In the genomic region with DNA sequence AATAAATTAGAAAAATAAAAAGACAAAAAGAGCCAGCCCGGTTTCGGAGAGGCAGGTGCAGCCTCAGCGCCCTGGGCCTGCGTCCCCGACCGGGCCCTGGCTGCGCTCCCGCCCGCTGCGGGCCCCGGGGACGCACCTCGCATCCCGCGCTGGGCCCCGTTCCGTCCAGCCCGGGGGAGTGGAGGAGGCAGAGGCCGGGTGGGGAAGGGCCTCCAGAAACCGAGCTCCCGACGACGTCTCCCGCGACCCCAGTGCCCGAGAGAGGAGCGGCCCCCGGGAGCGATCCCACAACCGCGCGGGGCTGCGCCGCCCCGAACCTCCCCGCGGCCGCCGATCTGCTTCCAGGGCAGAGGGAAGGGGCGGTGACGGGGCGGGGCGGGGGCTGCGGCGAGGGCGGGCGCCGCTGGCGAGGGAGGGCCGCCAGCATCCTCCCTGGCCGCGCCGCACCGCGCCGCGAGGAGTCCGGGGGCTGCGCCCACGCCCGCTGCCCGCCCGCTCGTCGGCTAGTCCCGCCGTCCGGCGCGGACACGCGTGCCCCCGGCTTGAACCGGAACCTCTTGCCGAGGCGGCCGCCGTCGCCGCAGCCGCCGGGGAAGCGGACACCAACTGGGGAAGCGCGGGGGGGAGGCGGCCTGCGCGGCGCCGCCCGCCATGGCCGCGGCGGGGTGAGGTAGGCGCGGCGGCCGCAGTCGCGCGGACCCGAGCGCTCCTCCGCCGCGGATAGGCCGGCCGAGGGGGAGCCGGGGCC, we compare ENCODE assay signal across 1 cellular context.
TF ChIP-seq lines count a peak whose summit lies in the region.

Gene CCNY, plus strand, starts transcription at position 426 of the 748 bp plus-strand sequence. CDS start 545 bp downstream, outside the sequence.

TF ChIP-seq in IMR-90, 13 proteins besides CTCF, POLR2A, EP300 and RAD21:
- TF ChIP-seq MAZ (IDR thresholded peaks at IDR 0.05; ENCODE audit: borderline replicate concordance, low read depth, low read length): peak; percentile 65; the same call in 1 of the 2 replicates
- TF ChIP-seq RFX5 (IDR thresholded peaks at IDR 0.05; ENCODE audit: low read depth, low read length): no peak
